In genomic region chr12:48034835-48035805, GRCh38 we compare ENCODE assay signal across 26 cellular contexts. TPM values are rescaled to one million over a fixed set of nuclear protein-coding genes. Genes with fewer than 3 reads are reported as not detected.
"Had no signal": no experiment of that assay in that cellular context is flagged by ENCODE, and none has a peak within 500 bp of the region (broad histone marks: within the 10 kb centered on the region; RNA-seq: fewer than 3 reads in every experiment).

No MANE protein-coding gene starts in this region.

- H3K4me1 ChIP-seq: ascending aorta, esophagus squamous epithelium, gastrocnemius medialis, prostate gland, tibial artery had no signal

- ATAC-seq: activated CD8-positive, alpha-beta memory T cell treated with anti-CD3 and anti-CD28 coated beads, Interleukin-2, amount 10 ng/mL, durations not matched to agents 7 days and 5 days; activated CD8-positive, alpha-beta T cell treated with anti-CD3 and anti-CD28 coated beads for 36 hours; gastrocnemius medialis; left ventricle myocardium superior; stimulated activated naive CD8-positive, alpha-beta T cell treated with anti-CD3 and anti-CD28 coated beads, Interleukin-15, amount 100 ng/mL, for 72 hours; T-cell had no signal

- H3K4me3 Mint-ChIP-seq: activated CD4-positive, alpha-beta T cell treated with anti-CD3 and anti-CD28 coated beads, Interleukin-2, amount 10 ng/mL, durations not matched to agents 7 days and 5 days; activated CD8-positive, alpha-beta memory T cell treated with anti-CD3 and anti-CD28 coated beads, Interleukin-2, amount 10 ng/mL, durations not matched to agents 7 days and 5 days; activated CD8-positive, alpha-beta T cell treated with anti-CD3 and anti-CD28 coated beads for 36 hours; activated naive CD4-positive, alpha-beta T cell treated with anti-CD3 and anti-CD28 coated beads, Interleukin-2, amount 50 U/mL, for 24 hours; stimulated activated naive CD8-positive, alpha-beta T cell treated with anti-CD3 and anti-CD28 coated beads, Interleukin-15, amount 100 ng/mL, for 72 hours; T-cell; T-helper 2 cell treated with Interferon-gamma antibody and Interleukin-4, amounts not matched to agents 5 μg/mL and 100 μg/mL, for 36 hours had no signal

- H3K27me3 Mint-ChIP-seq: activated CD4-positive, alpha-beta T cell treated with anti-CD3 and anti-CD28 coated beads, Interleukin-2, amount 10 ng/mL, durations not matched to agents 7 days and 5 days; activated CD8-positive, alpha-beta T cell treated with anti-CD3 and anti-CD28 coated beads for 36 hours; activated naive CD4-positive, alpha-beta T cell treated with anti-CD3 and anti-CD28 coated beads, Interleukin-2, amount 50 U/mL, for 24 hours; stimulated activated naive CD8-positive, alpha-beta T cell treated with anti-CD3 and anti-CD28 coated beads, Interleukin-15, amount 100 ng/mL, for 72 hours had no signal

- H3K9me3 ChIP-seq: ascending aorta, esophagus squamous epithelium, gastrocnemius medialis, prostate gland, spleen, tibial artery had no signal

- DNase-seq: activated CD4-positive, alpha-beta T cell treated with anti-CD3 and anti-CD28 coated beads, Interleukin-2, amount 10 ng/mL, durations not matched to agents 7 days and 5 days; activated CD4-positive, CD25-positive, alpha-beta regulatory T cell treated with anti-CD3 and anti-CD28 coated beads, Interleukin-2, amount 50 U/mL, for 72 hours; activated CD8-positive, alpha-beta memory T cell treated with anti-CD3 and anti-CD28 coated beads, Interleukin-2, amount 10 ng/mL, durations not matched to agents 7 days and 5 days; activated CD8-positive, alpha-beta T cell treated with anti-CD3 and anti-CD28 coated beads for 36 hours; activated gamma-delta T cell; activated T-cell treated with anti-CD3 and anti-CD28 coated beads for 4 hours; brain microvascular endothelial cell; central memory CD4-positive, alpha-beta T cell; effector memory CD4-positive, alpha-beta T cell; esophagus squamous epithelium; gastrocnemius medialis; head of caudate nucleus; hypothalamus; left ventricle myocardium superior; spleen; stimulated activated CD4-positive, alpha-beta T cell treated with anti-CD3 and anti-CD28 coated beads, Interleukin-4, amount 100 ng/mL, for 24 hours; stimulated activated naive CD8-positive, alpha-beta T cell treated with anti-CD3 and anti-CD28 coated beads, Interleukin-15, amount 100 ng/mL, for 72 hours; T-cell; tibial artery; WERI-Rb-1 had no signal

- H3K4me1 Mint-ChIP-seq: activated CD8-positive, alpha-beta memory T cell treated with anti-CD3 and anti-CD28 coated beads, Interleukin-2, amount 10 ng/mL, durations not matched to agents 7 days and 5 days had no signal

- H3K27ac Mint-ChIP-seq: activated CD4-positive, alpha-beta T cell treated with anti-CD3 and anti-CD28 coated beads, Interleukin-2, amount 10 ng/mL, durations not matched to agents 7 days and 5 days; activated CD8-positive, alpha-beta memory T cell treated with anti-CD3 and anti-CD28 coated beads, Interleukin-2, amount 10 ng/mL, durations not matched to agents 7 days and 5 days; activated CD8-positive, alpha-beta T cell treated with anti-CD3 and anti-CD28 coated beads for 36 hours; activated naive CD4-positive, alpha-beta T cell treated with anti-CD3 and anti-CD28 coated beads, Interleukin-2, amount 50 U/mL, for 24 hours; T-cell; T-helper 2 cell treated with Interferon-gamma antibody and Interleukin-4, amounts not matched to agents 5 μg/mL and 100 μg/mL, for 36 hours had no signal

- H3K9me3 Mint-ChIP-seq: activated CD4-positive, alpha-beta T cell treated with anti-CD3 and anti-CD28 coated beads, Interleukin-2, amount 10 ng/mL, durations not matched to agents 7 days and 5 days; activated CD8-positive, alpha-beta T cell treated with anti-CD3 and anti-CD28 coated beads for 36 hours; activated naive CD4-positive, alpha-beta T cell treated with anti-CD3 and anti-CD28 coated beads, Interleukin-2, amount 50 U/mL, for 24 hours; stimulated activated naive CD8-positive, alpha-beta T cell treated with anti-CD3 and anti-CD28 coated beads, Interleukin-15, amount 100 ng/mL, for 72 hours; T-cell; T-helper 2 cell treated with Interferon-gamma antibody and Interleukin-4, amounts not matched to agents 5 μg/mL and 100 μg/mL, for 36 hours had no signal

- H3K36me3 ChIP-seq: ascending aorta, brain microvascular endothelial cell, esophagus squamous epithelium, gastrocnemius medialis, prostate gland, spleen, tibial artery, WERI-Rb-1 had no signal

- H3K36me3 Mint-ChIP-seq: activated CD8-positive, alpha-beta memory T cell treated with anti-CD3 and anti-CD28 coated beads, Interleukin-2, amount 10 ng/mL, durations not matched to agents 7 days and 5 days; activated naive CD4-positive, alpha-beta T cell treated with anti-CD3 and anti-CD28 coated beads, Interleukin-2, amount 50 U/mL, for 24 hours; T-cell had no signal

- H3K4me3 ChIP-seq: ascending aorta, esophagus squamous epithelium, gastrocnemius medialis, prostate gland, spleen, tibial artery had no signal

RNA-seq across cellular contexts. Expression of gene COL2A1, which starts 30.8 kb away (rescaled TPM):
- total RNA-seq: activated CD4-positive, alpha-beta T cell treated with anti-CD3 and anti-CD28 coated beads, Interleukin-2, amount 10 ng/mL, durations not matched to agents 7 days and 5 days; ascending aorta; dermis microvascular lymphatic vessel endothelial cell; esophagus squamous epithelium; gastrocnemius medialis; mononuclear cell; T-cell had no signal
- polyA plus RNA-seq: spleen had no signal
